ENCODE assay signal across 17 cellular contexts in the genomic region with DNA sequence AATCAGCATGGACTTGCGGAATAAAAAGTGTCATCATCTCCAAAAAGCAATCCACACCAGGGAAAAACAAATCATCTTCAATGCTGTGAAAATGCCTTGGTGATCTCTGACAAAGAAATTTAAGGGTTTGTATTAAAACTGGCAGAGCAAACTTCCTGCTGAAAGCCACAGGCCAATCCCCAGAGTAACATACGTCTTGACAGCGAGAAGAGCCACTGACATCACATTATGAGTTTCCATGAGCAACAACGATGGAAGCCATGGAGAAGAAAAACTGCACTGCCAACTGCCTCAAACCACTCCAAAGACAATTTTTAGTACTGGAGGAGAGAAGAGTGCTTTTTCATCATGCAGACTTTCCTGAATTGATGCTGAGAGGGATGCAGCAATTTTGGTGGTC.
DNase-seq lines count a peak whose midpoint lies in the region; ATAC-seq and TF ChIP-seq lines count a peak whose summit lies in the region.
"Had no signal": no experiment of that assay in that cellular context is flagged by ENCODE, and none has a peak within 500 bp of the region (broad histone marks: within the 10 kb centered on the region; RNA-seq: fewer than 3 reads in every experiment).

No MANE protein-coding gene starts in this region.

- peaks cover 4% of the 10 kb centered on the region for H3K4me1 Mint-ChIP-seq in nephron progenitor cell

- no peaks in the 10 kb centered on the region for H3K9me3 ChIP-seq in Loucy (ENCODE audit: insufficient read depth, low read depth, low read length)
- no peaks in the 10 kb centered on the region for H3K9me3 ChIP-seq in body of pancreas
- H3K9me3 ChIP-seq: BE2C had no signal

- H3K4me1 ChIP-seq in Loucy (ENCODE audit: insufficient read depth, low read length, poor library complexity, severe bottlenecking) (peaks cover 8% of the 10 kb centered on the region), body of pancreas (no peaks in the 10 kb centered on the region)
- H3K4me1 ChIP-seq: BE2C had no signal

- no peak overlapping the region for H3K4me3 Mint-ChIP-seq in nephron progenitor cell
- H3K4me3 Mint-ChIP-seq: CD14-positive monocyte; CD4-positive, alpha-beta memory T cell had no signal

- H3K36me3 Mint-ChIP-seq in nephron progenitor cell (ENCODE audit: low read depth), result no peaks in the 10 kb centered on the region
- H3K36me3 Mint-ChIP-seq: CD14-positive monocyte; CD4-positive, alpha-beta memory T cell had no signal

- H3K27me3 ChIP-seq in Loucy (ENCODE audit: insufficient read depth, low read length, poor library complexity, severe bottlenecking) (no peaks in the 10 kb centered on the region), body of pancreas (no peaks in the 10 kb centered on the region)
- H3K27me3 ChIP-seq: BE2C had no signal

- H3K4me3 ChIP-seq in Loucy (ENCODE audit: low read length, poor library complexity, severe bottlenecking) (no peak overlapping the region), fibroblast of pulmonary artery (replicated peaks; ENCODE audit: low read depth, low read length) (no peak overlapping the region), body of pancreas (no peak overlapping the region)

- no peaks in the 10 kb centered on the region for H3F3A ChIP-seq in Loucy (ENCODE audit: low read depth)

- ATAC-seq in body of pancreas, result no peak
- ATAC-seq: HCT116 had no signal

- H3K27ac Mint-ChIP-seq in nephron progenitor cell, result no peak overlapping the region
- H3K27ac Mint-ChIP-seq: CD14-positive monocyte; CD4-positive, alpha-beta memory T cell had no signal

- no peak overlapping the region for H3K27ac ChIP-seq in body of pancreas

- H2AFZ ChIP-seq in Loucy (ENCODE audit: low read length), result no peak overlapping the region

- no peak overlapping the region for H3K9ac ChIP-seq in Loucy (ENCODE audit: low read depth, low read length, poor library complexity, severe bottlenecking)

- H3K27me3 Mint-ChIP-seq in nephron progenitor cell (ENCODE audit: low read depth, poor library complexity), result peaks cover 3% of the 10 kb centered on the region
- H3K27me3 Mint-ChIP-seq: CD4-positive, alpha-beta memory T cell had no signal

- no peaks in the 10 kb centered on the region for H4K20me1 ChIP-seq in Loucy (ENCODE audit: insufficient read depth, low read length, poor library complexity, severe bottlenecking)

- peak overlapping the region; percentile 62 for H3K4me2 ChIP-seq in Loucy (ENCODE audit: low read depth, low read length, poor library complexity, severe bottlenecking)

- peak; percentile 6 for DNase-seq in AG20443 (ENCODE audit: low spot score)
- peak; percentile 0 for DNase-seq in fibroblast of pulmonary artery (ENCODE audit: low read depth)
- no peak for DNase-seq in body of pancreas
- no peak for DNase-seq in hypothalamus (lab: John Stamatoyannopoulos, UW)
- DNase-seq in OCI-M1 (lab: John Stamatoyannopoulos, UW), result no peak
- DNase-seq in nephron progenitor cell, result no peak
- DNase-seq: 8988T; BE2C; CD4-positive, alpha-beta memory T cell; DMS153; DMS79; GDM1; GOT3; H7 had no signal

- no peaks in the 10 kb centered on the region for H3K79me2 ChIP-seq in Loucy (ENCODE audit: insufficient read depth, low read length)

- no peaks in the 10 kb centered on the region for H3K9me2 ChIP-seq in Loucy (replicated peaks; ENCODE audit: low read depth, low read length)

- 80 to 100% methylated on average over 2 to 4 of the region's 4 CpGs for WGBS in body of pancreas, 2 donors

- no peak for TF ChIP-seq POLR2A in body of pancreas (IDR thresholded peaks at IDR 0.05)

- no peaks in the 10 kb centered on the region for H3K36me3 ChIP-seq in Loucy (ENCODE audit: insufficient read depth, low read length)
- H3K36me3 ChIP-seq in body of pancreas (replicated peaks in 1 of 2; ENCODE audit: insufficient read depth in 1 of 2, low read depth in 2 of 2), result no peaks in the 10 kb centered on the region
- H3K36me3 ChIP-seq: BE2C had no signal

- TF ChIP-seq CTCF in Loucy (conservative IDR thresholded peaks at IDR 0.05; ENCODE audit: low read length), result no peak
- TF ChIP-seq CTCF in fibroblast of pulmonary artery (IDR thresholded peaks at IDR 0.05; ENCODE audit: low read length, missing control alignments), result no peak
- TF ChIP-seq CTCF in body of pancreas (IDR thresholded peaks at IDR 0.05), result no peak
- no peak for TF ChIP-seq CTCF in nephron progenitor cell (IDR thresholded peaks at IDR 0.05)

- H3K9me3 Mint-ChIP-seq in nephron progenitor cell, result peaks cover 60% of the 10 kb centered on the region

- intact Hi-C loops in body of pancreas (cut with DNase I), result no loop called here

Comparison
In these comparisons a context has a peak if more than half of its experiments do, and no peak if none do; other contexts are left out.
1. DNase-seq: peak in AG20443 (single experiment) and fibroblast of pulmonary artery (single experiment); none in body of pancreas (0 of 4), hypothalamus (0 of 51), OCI-M1 (single experiment) and nephron progenitor cell (single experiment).